18 cellular contexts compared by ENCODE assay signal in the genomic region with DNA sequence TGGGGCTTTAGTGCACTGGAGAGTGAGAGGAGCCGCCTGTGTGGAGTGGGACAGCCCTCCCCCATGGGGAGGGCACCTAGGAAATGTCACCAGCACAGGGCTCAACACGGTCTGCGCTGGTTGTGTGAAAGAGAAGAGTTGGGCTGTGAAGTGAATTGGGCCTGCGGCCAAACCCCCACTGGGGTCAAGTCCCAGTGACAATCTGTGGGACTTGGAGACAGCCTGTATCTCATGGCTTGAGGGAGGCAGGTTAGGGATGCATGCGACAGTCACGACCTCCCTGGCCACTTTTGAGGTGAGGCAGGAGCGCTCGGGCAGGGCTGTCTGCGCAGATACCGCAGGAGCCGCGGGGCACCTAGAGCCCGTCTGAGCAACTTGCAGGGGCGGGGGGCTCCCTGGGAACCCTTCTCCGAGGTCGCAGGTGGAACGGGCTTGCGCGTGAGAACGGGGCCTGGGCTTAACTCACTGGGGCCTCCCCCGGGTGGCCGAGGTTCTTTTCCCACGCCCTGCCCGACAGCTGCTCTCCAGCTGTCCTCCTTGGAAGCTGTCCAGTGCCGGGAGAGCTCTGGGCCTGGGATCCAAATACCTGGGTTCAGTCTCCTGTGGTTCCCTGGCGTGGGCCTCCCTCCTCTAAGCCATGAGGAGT.
A peak's percentile ranks its signal among the peaks of the same experiment; 100 is the strongest.
DNase-seq lines count a peak whose midpoint lies in the region; ATAC-seq and TF ChIP-seq lines count a peak whose summit lies in the region.
"Had no signal": no experiment of that assay in that cellular context is flagged by ENCODE, and none has a peak within 500 bp of the region (broad histone marks: within the 10 kb centered on the region; RNA-seq: fewer than 3 reads in every experiment).

No MANE protein-coding gene starts in this region.

- ATAC-seq in omental fat pad (ENCODE audit: low FRiP score), result no peak

- H3K4me2 ChIP-seq in fibroblast of lung (ENCODE audit: extremely low read depth, insufficient read depth, low read length) (no peak overlapping the region), neural progenitor cell (no peak overlapping the region)

- H3K9me3 ChIP-seq in fibroblast of lung (ENCODE audit: control insufficient read depth, insufficient read depth, low read depth, low read length) (no peaks in the 10 kb centered on the region), neural progenitor cell (ENCODE audit: low read depth) (no peaks in the 10 kb centered on the region)
- H3K9me3 ChIP-seq: Peyer's patch had no signal

- H3K36me3 Mint-ChIP-seq in neural progenitor cell, result peaks cover 7% of the 10 kb centered on the region

- peaks cover 9% of the 10 kb centered on the region for H3K27me3 Mint-ChIP-seq in neural progenitor cell (ENCODE audit: insufficient read depth, low read depth)

- H3K79me2 ChIP-seq in fibroblast of lung (ENCODE audit: control insufficient read depth, insufficient read depth, low read length), result no peaks in the 10 kb centered on the region
- no peaks in the 10 kb centered on the region for H3K79me2 ChIP-seq in neural progenitor cell (ENCODE audit: low read depth)

- H3K4me3 Mint-ChIP-seq in neural progenitor cell, result no peak overlapping the region
- H3K4me3 Mint-ChIP-seq: T-helper 1 cell treated with Interleukin-12 subunit alpha and Interleukin-12 subunit beta and Interleukin-4 antibody, amounts not matched to agents 30 μg/mL and 1 μg/mL, for 36 hours had no signal

- H3K9ac ChIP-seq in fibroblast of lung (ENCODE audit: insufficient read depth, low read length), result no peak overlapping the region
- no peak overlapping the region for H3K9ac ChIP-seq in neural progenitor cell

- peak; percentile 25 for DNase-seq in AG09319 (ENCODE audit: extremely low read depth, low read depth)
- DNase-seq in GM03348 (ENCODE audit: low spot score), result peak; percentile 52
- DNase-seq in fibroblast of lung (ENCODE audit: low read depth in 2 of 2), result peak in 1 of 2 donors; percentile 76
- DNase-seq in neural progenitor cell (ENCODE audit: low spot score), result no peak
- no peak for DNase-seq in SIG-M5 (lab: John Stamatoyannopoulos, UW)
- no peak for DNase-seq in OCI-M2 (lab: John Stamatoyannopoulos, UW; ENCODE audit: unreplicated experiment)
- no peak for DNase-seq in SW480 (ENCODE audit: low spot score)
- no peak for DNase-seq in omental fat pad (ENCODE audit: low spot score)
- DNase-seq: activated CD4-positive, alpha-beta T cell treated with anti-CD3 and anti-CD28 coated beads for 4 hours; activated gamma-delta T cell treated with Interleukin-2 at 50 U/mL for 16 hours; C1 segment of cervical spinal cord; caudate nucleus; KG1; mesendoderm; NCI-H510A; posterior cingulate gyrus had no signal

- no peaks in the 10 kb centered on the region for H3K4me1 Mint-ChIP-seq in neural progenitor cell

- TF ChIP-seq CTCF in AG09319 (IDR thresholded peaks at IDR 0.05; ENCODE audit: low read depth, low read length), result no peak
- no peak for TF ChIP-seq CTCF in fibroblast of lung (conservative IDR thresholded peaks at IDR 0.05 in 1 of 2, IDR thresholded peaks at IDR 0.05 in 1 of 2; ENCODE audit: low read depth in 1 of 2, low read length in 2 of 2)
- no peak for TF ChIP-seq CTCF in neural progenitor cell (IDR thresholded peaks at IDR 0.05)
- no peak for TF ChIP-seq CTCF in omental fat pad (IDR thresholded peaks at IDR 0.05)

- H3K36me3 ChIP-seq in fibroblast of lung (ENCODE audit: control insufficient read depth, insufficient read depth, low read length), result peaks cover 3% of the 10 kb centered on the region
- H3K36me3 ChIP-seq in neural progenitor cell, result no peaks in the 10 kb centered on the region

- peaks cover 2% of the 10 kb centered on the region for H3K4me1 ChIP-seq in fibroblast of lung (ENCODE audit: control insufficient read depth, extremely low read depth, insufficient read depth, low read length)
- H3K4me1 ChIP-seq in neural progenitor cell, result no peaks in the 10 kb centered on the region

- H3K27me3 ChIP-seq in fibroblast of lung (ENCODE audit: control insufficient read depth, insufficient read depth, low read length), result no peaks in the 10 kb centered on the region
- H3K27me3 ChIP-seq in neural progenitor cell, result no peaks in the 10 kb centered on the region
- H3K27me3 ChIP-seq: Peyer's patch had no signal

- H3K27ac ChIP-seq in fibroblast of lung (ENCODE audit: insufficient read depth, low read length) (peak overlapping the region; percentile 5), neural progenitor cell (no peak overlapping the region)

- no peaks in the 10 kb centered on the region for H4K20me1 ChIP-seq in fibroblast of lung (ENCODE audit: control insufficient read depth, extremely low read depth, insufficient read depth, low read length)
- H4K20me1 ChIP-seq in neural progenitor cell (ENCODE audit: low read depth), result no peaks in the 10 kb centered on the region

- H3K27ac Mint-ChIP-seq in neural progenitor cell, result peak overlapping the region; percentile 57
- H3K27ac Mint-ChIP-seq: T-helper 1 cell treated with Interleukin-12 subunit alpha and Interleukin-12 subunit beta and Interleukin-4 antibody, amounts not matched to agents 30 μg/mL and 1 μg/mL, for 36 hours had no signal

- H3K9me3 Mint-ChIP-seq in neural progenitor cell, result peaks cover 2% of the 10 kb centered on the region
- H3K9me3 Mint-ChIP-seq: T-helper 1 cell treated with Interleukin-12 subunit alpha and Interleukin-12 subunit beta and Interleukin-4 antibody, amounts not matched to agents 30 μg/mL and 1 μg/mL, for 36 hours had no signal

- no peak overlapping the region for H2AFZ ChIP-seq in fibroblast of lung (ENCODE audit: low read length)
- no peak overlapping the region for H2AFZ ChIP-seq in neural progenitor cell (replicated peaks)

- H3K4me3 ChIP-seq in fibroblast of lung (replicated peaks in 1 of 4; ENCODE audit: control extremely low read depth in 1 of 4, insufficient read depth in 1 of 4, low read depth in 3 of 4, low read length in 4 of 4) (no peak overlapping the region), neural progenitor cell (no peak overlapping the region)
- H3K4me3 ChIP-seq: Peyer's patch had no signal

- H3F3A ChIP-seq in neural progenitor cell (ENCODE audit: low read depth), result peaks cover 6% of the 10 kb centered on the region

Comparison
In these comparisons a context has a peak if more than half of its experiments do, and no peak if none do; other contexts are left out.
1. DNase-seq: peak in AG09319 (single experiment) and GM03348 (single experiment); none in neural progenitor cell (single experiment), SIG-M5 (single experiment), OCI-M2 (single experiment), SW480 (single experiment) and omental fat pad (single experiment).